Comparison of ENCODE assay signal across 23 cellular contexts in the genomic region with DNA sequence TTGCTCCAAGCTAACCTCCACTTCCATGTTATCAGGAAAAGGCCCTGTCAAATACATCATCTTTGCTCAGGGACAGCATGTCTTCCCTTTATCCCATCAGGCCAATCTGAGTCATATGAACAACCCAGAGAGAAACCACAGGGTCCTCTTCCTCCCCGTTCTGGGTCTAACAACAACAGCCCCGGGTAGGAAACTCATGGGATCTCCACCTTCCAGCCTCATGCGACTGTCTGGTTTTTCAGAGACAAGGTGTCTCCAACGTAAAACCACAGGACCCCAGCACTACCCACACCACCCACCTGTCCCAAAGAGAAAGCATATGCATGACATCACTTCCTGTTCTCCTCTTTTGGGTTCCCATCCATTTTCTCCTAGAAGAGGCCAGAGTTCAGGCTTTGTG.
DNase-seq lines count a peak whose midpoint lies in the region; ATAC-seq and TF ChIP-seq lines count a peak whose summit lies in the region.
"Had no signal": no experiment of that assay in that cellular context is flagged by ENCODE, and none has a peak within 500 bp of the region (broad histone marks: within the 10 kb centered on the region; RNA-seq: fewer than 3 reads in every experiment).

No MANE protein-coding gene starts in this region.

- CTCF ChIA-PET in OCI-LY7 (lab: Charles Lee; ENCODE audit: unreplicated experiment): no interaction called here
- CTCF ChIA-PET in mammary epithelial cell (lab: Charles Lee; ENCODE audit: low non-redundant PET): no interaction called here

- H3K27me3 Mint-ChIP-seq in GM23338 (ENCODE audit: insufficient read depth, low read depth, poor library complexity): no peaks in the 10 kb centered on the region

- no peaks in the 10 kb centered on the region; the same call in 2 of the 3 replicates for H3K9me3 Mint-ChIP-seq in GM23338
- H3K9me3 Mint-ChIP-seq: CD8-positive, alpha-beta T cell; H9 had no signal

- dilution Hi-C loops in mammary epithelial cell (cut with HindIII; ENCODE audit: low sequenced_read_pairs): loop anchor here (5.0 kb wide), 1 partner anchor 65 kb away; no protein-coding TSS in a partner anchor

- H3K4me1 ChIP-seq in GM23338 (ENCODE audit: insufficient read depth): no peaks in the 10 kb centered on the region
- no peaks in the 10 kb centered on the region for H3K4me1 ChIP-seq in OCI-LY7 (ENCODE audit: insufficient read depth, low read length, poor library complexity, severe bottlenecking)
- H3K4me1 ChIP-seq in mammary epithelial cell (ENCODE audit: insufficient read depth, low read length): peaks cover 21% of the 10 kb centered on the region
- H3K4me1 ChIP-seq in smooth muscle cell (ENCODE audit: low read depth): peaks cover 15% of the 10 kb centered on the region
- H3K4me1 ChIP-seq: Peyer's patch had no signal

- in situ Hi-C loops in mammary epithelial cell (cut with MboI; ENCODE audit: low sequenced_read_pairs in 2 of 2): no loop called here

- peaks cover 4% of the 10 kb centered on the region; the same call in 1 of the 2 replicates for H3K9me2 ChIP-seq in GM23338 (ENCODE audit: insufficient read depth)
- H3K9me2 ChIP-seq in OCI-LY7 (ENCODE audit: insufficient read depth, low read length): no peaks in the 10 kb centered on the region

- H3K4me3 ChIP-seq in GM23338 (no peak overlapping the region), OCI-LY7 (ENCODE audit: low read depth, low read length, poor library complexity, severe bottlenecking) (no peak overlapping the region), mammary epithelial cell (replicated peaks in 1 of 3; ENCODE audit: insufficient read depth in 1 of 3, low read depth in 2 of 3, low read length in 3 of 3) (no peak overlapping the region), smooth muscle cell (no peak overlapping the region), H7 (ENCODE audit: insufficient read depth, low read depth, low read length) (no peak overlapping the region), lower leg skin (ENCODE audit: low read depth, poor library complexity, severe bottlenecking) (no peak overlapping the region)
- H3K4me3 ChIP-seq: Peyer's patch, SK-N-MC had no signal

- no peak for ATAC-seq in GM23338
- ATAC-seq: CD8-positive, alpha-beta T cell had no signal

- H3K9me3 ChIP-seq in OCI-LY7 (ENCODE audit: low read length) (no peaks in the 10 kb centered on the region), mammary epithelial cell (replicated peaks; ENCODE audit: insufficient read depth, low read length) (no peaks in the 10 kb centered on the region), smooth muscle cell (replicated peaks; ENCODE audit: low read depth) (no peaks in the 10 kb centered on the region)
- H3K9me3 ChIP-seq: Caco-2, Peyer's patch had no signal

- POLR2A ChIA-PET in OCI-LY7 (lab: Charles Lee): no interaction called here

- H3K27me3 ChIP-seq in GM23338 (ENCODE audit: insufficient read depth) (no peaks in the 10 kb centered on the region), mammary epithelial cell (ENCODE audit: insufficient read depth, low read length) (no peaks in the 10 kb centered on the region), smooth muscle cell (ENCODE audit: low read depth) (no peaks in the 10 kb centered on the region), H7 (ENCODE audit: control insufficient read depth, insufficient read depth, low read length) (no peaks in the 10 kb centered on the region)
- H3K27me3 ChIP-seq: Peyer's patch had no signal

- no peak for TF ChIP-seq POLR2A in lower leg skin (IDR thresholded peaks at IDR 0.05)

- H2AFZ ChIP-seq in GM23338 (0 out of 2 replicates have a peak overlapping the region, but pooled peaks have one; percentile 56), OCI-LY7 (ENCODE audit: low read length) (peak overlapping the region; percentile 28; the same call in 1 of the 2 replicates), mammary epithelial cell (ENCODE audit: low read depth, low read length) (no peak overlapping the region), smooth muscle cell (ENCODE audit: low read depth) (no peak overlapping the region)

- H3K79me2 ChIP-seq in GM23338 (replicated peaks; ENCODE audit: insufficient read depth): no peaks in the 10 kb centered on the region
- H3K79me2 ChIP-seq in OCI-LY7 (ENCODE audit: insufficient read depth, low read depth, low read length): no peaks in the 10 kb centered on the region
- no peaks in the 10 kb centered on the region for H3K79me2 ChIP-seq in mammary epithelial cell (ENCODE audit: insufficient read depth, low read length)
- no peaks in the 10 kb centered on the region for H3K79me2 ChIP-seq in smooth muscle cell (ENCODE audit: low read depth)

- no peaks in the 10 kb centered on the region for H3F3A ChIP-seq in GM23338 (replicated peaks; ENCODE audit: low read depth)
- H3F3A ChIP-seq in smooth muscle cell (ENCODE audit: low read depth): peaks cover 19% of the 10 kb centered on the region

- intact Hi-C loops in OCI-LY7 (cut with micrococcal nuclease; ENCODE audit: unreplicated experiment): no loop called here
- intact Hi-C loops in mammary epithelial cell (cut with micrococcal nuclease): no loop called here
- intact Hi-C loops in lower leg skin (cut with DNase I; ENCODE audit: low total_unique reads): no loop called here

- no peak overlapping the region for H3K4me3 Mint-ChIP-seq in GM23338
- H3K4me3 Mint-ChIP-seq: CD8-positive, alpha-beta T cell; H9 had no signal

- no TSS peak for BruUV-seq in OCI-LY7 (replicated peaks; lab: Mats Ljungman, UMichigan)
- BruUV-seq in mammary epithelial cell (replicated peaks; lab: Mats Ljungman, UMichigan): no TSS peak

- H4K20me1 ChIP-seq in GM23338 (replicated peaks; ENCODE audit: insufficient read depth): no peaks in the 10 kb centered on the region
- no peaks in the 10 kb centered on the region for H4K20me1 ChIP-seq in OCI-LY7 (ENCODE audit: insufficient read depth, low read length)
- no peaks in the 10 kb centered on the region for H4K20me1 ChIP-seq in mammary epithelial cell (ENCODE audit: insufficient read depth, low read length)
- no peaks in the 10 kb centered on the region for H4K20me1 ChIP-seq in smooth muscle cell (ENCODE audit: low read depth)

- H3K4me2 ChIP-seq in GM23338: no peak overlapping the region
- H3K4me2 ChIP-seq in OCI-LY7 (ENCODE audit: low read length): no peak overlapping the region
- H3K4me2 ChIP-seq in mammary epithelial cell (ENCODE audit: insufficient read depth, low read depth, low read length): no peak overlapping the region
- H3K4me2 ChIP-seq in smooth muscle cell: no peak overlapping the region
- H3K4me2 ChIP-seq: KMS-11 had no signal

- H3K36me3 Mint-ChIP-seq in GM23338 (ENCODE audit: low read depth): no peaks in the 10 kb centered on the region
- H3K36me3 Mint-ChIP-seq: CD8-positive, alpha-beta T cell had no signal

- TF ChIP-seq CTCF in GM23338 (conservative IDR thresholded peaks at IDR 0.05; ENCODE audit: low read depth in 2 of 2): no peak
- no peak for TF ChIP-seq CTCF in OCI-LY7 (conservative IDR thresholded peaks at IDR 0.05; ENCODE audit: low read length)
- TF ChIP-seq CTCF in mammary epithelial cell (conservative IDR thresholded peaks at IDR 0.05 in 1 of 2, IDR thresholded peaks at IDR 0.05 in 1 of 2; ENCODE audit: extremely low read depth in 1 of 2, insufficient read depth in 1 of 2, low read depth in 1 of 2, low read length in 2 of 2): no peak
- no peak for TF ChIP-seq CTCF in smooth muscle cell (IDR thresholded peaks at IDR 0.05; ENCODE audit: borderline replicate concordance, insufficient read depth, poor library complexity, severe bottlenecking)
- TF ChIP-seq CTCF in lower leg skin (IDR thresholded peaks at IDR 0.05): no peak

- H3K9ac ChIP-seq in mammary epithelial cell (ENCODE audit: insufficient read depth, low read length): no peak overlapping the region
- no peak overlapping the region for H3K9ac ChIP-seq in smooth muscle cell (ENCODE audit: low read depth)
- H3K9ac ChIP-seq: KMS-11 had no signal

- H3K27ac ChIP-seq in GM23338 (ENCODE audit: low read depth) (no peak overlapping the region), OCI-LY7 (ENCODE audit: low read depth, low read length, poor library complexity, severe bottlenecking) (no peak overlapping the region), mammary epithelial cell (ENCODE audit: insufficient read depth, low read depth, low read length) (no peak overlapping the region), smooth muscle cell (ENCODE audit: low read depth) (no peak overlapping the region)
- H3K27ac ChIP-seq: KMS-11, Peyer's patch, SK-N-MC had no signal

- no peak for DNase-seq in GM23338 (ENCODE audit: low spot score)
- no peak for DNase-seq in OCI-LY7 (ENCODE audit: low spot score)
- DNase-seq in mammary epithelial cell: peak; percentile 59
- DNase-seq in smooth muscle cell (lab: John Stamatoyannopoulos, UW; ENCODE audit: unreplicated experiment): no peak
- DNase-seq in H7: no peak
- DNase-seq in stimulated activated CD4-positive, alpha-beta T cell treated with anti-CD3 and anti-CD28 coated beads, Interleukin-12 subunit alpha, Interleukin-12 subunit beta, amount 100 ng/mL, for 4 hours: no peak
- no peak for DNase-seq in lower leg skin (ENCODE audit: low spot score in 2 of 2)
- DNase-seq: C1 segment of cervical spinal cord; Caco-2; CD8-positive, alpha-beta T cell; DMS79; H9; NCI-H1092; NCI-H1417 treated with DMSO at 0.1 percent for 48 hours; NCI-H1694 treated with DMSO at 0.1 percent for 48 hours; NCI-H2081; NCI-H2227 treated with DMSO at 0.1 percent for 48 hours; NCI-H69; OCI-M1; Peyer's patch; SIG-M5 had no signal

- WGBS in mammary epithelial cell (ENCODE audit: low coverage, missing lambda C conversion rate): 38% methylated on average over 4 of the region's 4 CpGs
- 45% methylated on average over 4 of the region's 4 CpGs for WGBS in smooth muscle cell (ENCODE audit: low lambda C conversion rate)
- WGBS in lower leg skin, 2 donors: 94 to 99% methylated on average over 4 of the region's 4 CpGs

- H3K4me1 Mint-ChIP-seq in GM23338: no peaks in the 10 kb centered on the region
- H3K4me1 Mint-ChIP-seq: H9 had no signal

- no peaks in the 10 kb centered on the region for H3K36me3 ChIP-seq in GM23338 (ENCODE audit: insufficient read depth)
- no peaks in the 10 kb centered on the region for H3K36me3 ChIP-seq in OCI-LY7 (ENCODE audit: insufficient read depth, low read length)
- H3K36me3 ChIP-seq in mammary epithelial cell (ENCODE audit: insufficient read depth, low read length): no peaks in the 10 kb centered on the region
- H3K36me3 ChIP-seq in smooth muscle cell (ENCODE audit: low read depth): no peaks in the 10 kb centered on the region
- no peaks in the 10 kb centered on the region for H3K36me3 ChIP-seq in H7 (replicated peaks; ENCODE audit: control insufficient read depth, insufficient read depth, low read length)
- H3K36me3 ChIP-seq: Peyer's patch had no signal

- no peak overlapping the region for H3K27ac Mint-ChIP-seq in GM23338
- H3K27ac Mint-ChIP-seq: CD8-positive, alpha-beta T cell; H9 had no signal

TF ChIP-seq in GM23338, 12 proteins besides CTCF, POLR2A, EP300 and RAD21 (continues in another document):
- TF ChIP-seq ZNF331 (CRISPR knock-in tag; IDR thresholded peaks at IDR 0.05; ENCODE audit: low read depth): no peak

Comparison
In these comparisons a context has a peak if more than half of its experiments do, and no peak if none do; other contexts are left out.
1. H2AFZ ChIP-seq: peak in GM23338 (single experiment) and OCI-LY7 (single experiment); none in mammary epithelial cell (single experiment) and smooth muscle cell (single experiment).